ENCODE assay signal across 13 cellular contexts in the genomic region with DNA sequence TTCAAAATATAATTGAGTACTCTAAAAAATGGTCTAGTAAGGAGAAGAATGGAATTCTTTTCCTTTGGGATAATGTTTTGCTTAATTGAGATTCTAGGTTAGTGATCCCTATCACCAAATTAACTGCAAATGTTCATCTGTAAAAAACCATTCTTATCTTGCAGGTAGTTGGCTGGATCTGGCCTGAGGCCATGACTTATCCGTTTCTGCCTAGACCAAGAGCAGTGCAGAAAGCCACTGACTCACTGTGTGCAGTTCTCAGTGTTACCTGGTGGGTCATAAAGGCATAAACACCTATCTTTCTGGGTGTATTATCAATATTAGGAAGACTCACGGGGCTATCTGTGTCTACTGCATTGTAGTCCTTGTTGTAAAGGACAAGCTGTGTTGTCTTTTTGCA. TPM values are rescaled to one million over a fixed set of nuclear protein-coding genes. Genes with fewer than 3 reads are reported as not detected.
A peak's percentile ranks its signal among the peaks of the same experiment; 100 is the strongest.
DNase-seq lines count a peak whose midpoint lies in the region; ATAC-seq and TF ChIP-seq lines count a peak whose summit lies in the region.
"Had no signal": no experiment of that assay in that cellular context is flagged by ENCODE, and none has a peak within 500 bp of the region (broad histone marks: within the 10 kb centered on the region; RNA-seq: fewer than 3 reads in every experiment).

No MANE protein-coding gene starts in this region.

- H3K9ac ChIP-seq in mesenchymal stem cell (ENCODE audit: low read length): no peak overlapping the region

- H2BK15ac ChIP-seq in mesenchymal stem cell (ENCODE audit: low read depth, poor library complexity, severe bottlenecking): no peak overlapping the region

- peak overlapping the region; percentile 12 for H3K27ac Mint-ChIP-seq in glutamatergic neuron (ENCODE audit: unreplicated experiment)

- H3K27me3 ChIP-seq in mesenchymal stem cell (ENCODE audit: control insufficient read depth in 1 of 2, insufficient read depth in 1 of 2, low read length in 2 of 2): peaks cover 0 to 14% of the 10 kb centered on the region in 2 experiments

- H3K36me3 ChIP-seq in mesenchymal stem cell (ENCODE audit: control insufficient read depth in 1 of 2, insufficient read depth in 2 of 2, low read depth in 1 of 2, low read length in 2 of 2): no peaks in the 10 kb centered on the region

- H3K4me3 Mint-ChIP-seq in glutamatergic neuron (ENCODE audit: unreplicated experiment): no peak overlapping the region

- no peaks in the 10 kb centered on the region for H3K36me3 Mint-ChIP-seq in glutamatergic neuron (ENCODE audit: unreplicated experiment)

- no peak overlapping the region for H2AK5ac ChIP-seq in mesenchymal stem cell (ENCODE audit: low read length, severe bottlenecking)

- TF ChIP-seq CTCF in C4-2B (conservative IDR thresholded peaks at IDR 0.05) (no peak; the same call in 1 of the 2 replicates), GM12873 (IDR thresholded peaks at IDR 0.05; ENCODE audit: insufficient read depth, low read depth, low read length, missing control alignments) (peak; percentile 10), glutamatergic neuron (IDR thresholded peaks at IDR 0.05; ENCODE audit: partially characterized antibody, unreplicated experiment) (no peak), lower leg skin (IDR thresholded peaks at IDR 0.05) (no peak)

- no peak overlapping the region for H2AFZ ChIP-seq in mesenchymal stem cell (ENCODE audit: low read depth, low read length)

- H4K8ac ChIP-seq in mesenchymal stem cell (ENCODE audit: low read length): no peak overlapping the region

- H2BK5ac ChIP-seq in mesenchymal stem cell (ENCODE audit: low read depth, low read length, poor library complexity, severe bottlenecking): no peak overlapping the region

- 90% methylated on average over 2 of the region's 2 CpGs for WGBS in mesenchymal stem cell
- 78 to 79% methylated on average over 2 of the region's 2 CpGs for WGBS in lower leg skin, 2 donors

- no peak overlapping the region for H3K18ac ChIP-seq in mesenchymal stem cell (ENCODE audit: low read depth in 1 of 2, low read length in 2 of 2)

- no peak overlapping the region for H3K4me3 ChIP-seq in mesenchymal stem cell (ENCODE audit: insufficient read depth in 1 of 2, low read depth in 1 of 2, low read length in 2 of 2)
- H3K4me3 ChIP-seq in lower leg skin (ENCODE audit: low read depth, poor library complexity, severe bottlenecking): no peak overlapping the region

- no peak overlapping the region for H2BK12ac ChIP-seq in mesenchymal stem cell (ENCODE audit: low read length in 2 of 2)

- H3K9me3 Mint-ChIP-seq in glutamatergic neuron (ENCODE audit: unreplicated experiment): peaks cover 3% of the 10 kb centered on the region

- peak; percentile 38 for DNase-seq in activated CD4-positive, alpha-beta T cell treated with anti-CD3 and anti-CD28 coated beads, Interleukin-2, amount 50 U/mL, for 1 hour
- DNase-seq in glutamatergic neuron (no peak), MV-4-11 (lab: John Stamatoyannopoulos, UW) (no peak), mesenchymal stem cell (no peak), lower leg skin (ENCODE audit: low spot score in 2 of 2) (no peak)
- DNase-seq: midbrain; MM.1S; NCI-H345; stimulated activated CD4-positive, alpha-beta T cell treated with anti-CD3 and anti-CD28 coated beads, Interleukin-4, amount 100 ng/mL, for 1 hour had no signal

- no peaks in the 10 kb centered on the region for H3K9me3 ChIP-seq in mesenchymal stem cell (ENCODE audit: control insufficient read depth, low read length)

- no peak overlapping the region for H3K4me2 ChIP-seq in mesenchymal stem cell (ENCODE audit: low read length, poor library complexity, severe bottlenecking)

- H3K23ac ChIP-seq in mesenchymal stem cell (ENCODE audit: low read length in 2 of 2): no peak overlapping the region

- peaks cover 26% of the 10 kb centered on the region for H3K4me1 Mint-ChIP-seq in glutamatergic neuron (ENCODE audit: low read depth, unreplicated experiment)

- H3K27ac ChIP-seq in C4-2B: peak overlapping the region; percentile 99
- H3K27ac ChIP-seq in mesenchymal stem cell (ENCODE audit: low read length, poor library complexity, severe bottlenecking): no peak overlapping the region
- H3K27ac ChIP-seq: RWPE1 had no signal

- H3K27me3 Mint-ChIP-seq in glutamatergic neuron (ENCODE audit: unreplicated experiment): peaks cover 5% of the 10 kb centered on the region

- intact Hi-C loops in lower leg skin (cut with DNase I; ENCODE audit: low total_unique reads): no loop called here

- H3K79me1 ChIP-seq in mesenchymal stem cell (replicated peaks; ENCODE audit: low read length, poor library complexity, severe bottlenecking): no peaks in the 10 kb centered on the region

- no peak for ATAC-seq in GM18498 (IDR thresholded peaks at IDR 0.05; ENCODE audit: unreplicated experiment)

- H3K4ac ChIP-seq in mesenchymal stem cell (ENCODE audit: low read depth in 1 of 2, low read length in 2 of 2): no peak overlapping the region

- no peaks in the 10 kb centered on the region for H3K4me1 ChIP-seq in mesenchymal stem cell (ENCODE audit: control insufficient read depth, insufficient read depth, low read depth, low read length)

- H4K91ac ChIP-seq in mesenchymal stem cell (ENCODE audit: low read length): no peak overlapping the region

- no peak for TF ChIP-seq POLR2A in lower leg skin (IDR thresholded peaks at IDR 0.05)

- H3K14ac ChIP-seq in mesenchymal stem cell (ENCODE audit: low read length in 2 of 2): no peak overlapping the region

- no peak overlapping the region for H2BK120ac ChIP-seq in mesenchymal stem cell (ENCODE audit: low read depth, low read length)

RNA-seq across cellular contexts. Expression of a gene that starts 10.8 kb away (rescaled TPM):
- total RNA-seq in glutamatergic neuron (ENCODE audit: unreplicated experiment) (82.2 TPM), lower leg skin (10 to 100 TPM in 2 of 4 donors, 1 to 10 TPM in 2; 5.2 to 21.3 (median 8.6) TPM)
- polyA plus RNA-seq in mesenchymal stem cell (2013, experiment 1 of 2): 0.62 TPM
- 0.41 TPM for polyA plus RNA-seq in mesenchymal stem cell (2013, experiment 2 of 2)
